Comparison of ENCODE assay signal across 29 cellular contexts in the genomic region with DNA sequence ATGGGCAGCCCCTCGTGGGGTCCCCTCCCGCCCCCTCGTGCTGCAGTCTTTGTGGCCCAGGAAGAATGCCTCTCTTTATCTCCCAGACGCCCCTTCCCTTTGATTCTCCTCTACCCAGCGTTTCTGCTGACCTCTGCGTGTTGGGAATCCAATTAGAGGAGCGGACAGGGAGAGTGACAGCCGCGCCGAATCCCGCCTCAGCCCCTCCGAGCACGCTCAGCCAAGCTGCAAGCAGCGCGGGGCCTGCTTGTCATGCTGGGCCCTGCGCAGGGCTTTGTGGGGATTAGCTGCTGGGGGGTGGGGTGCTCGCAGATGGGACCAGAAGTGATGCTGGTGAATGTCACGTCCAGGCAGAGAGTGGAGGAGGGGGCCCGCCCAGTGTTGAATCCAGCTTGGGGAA.
A peak's percentile ranks its signal among the peaks of the same experiment; 100 is the strongest.
DNase-seq lines count a peak whose midpoint lies in the region; ATAC-seq and TF ChIP-seq lines count a peak whose summit lies in the region.
"Had no signal": no experiment of that assay in that cellular context is flagged by ENCODE, and none has a peak within 500 bp of the region (broad histone marks: within the 10 kb centered on the region; RNA-seq: fewer than 3 reads in every experiment).

No MANE protein-coding gene starts in this region.

- peak; percentile 78 for DNase-seq in Karpas-422
- DNase-seq in WTC11 (ENCODE audit: low spot score), result peak; percentile 53
- peak; percentile 61 for DNase-seq in iPS-NIHi7 (ENCODE audit: extremely low spot score)
- DNase-seq in retina, result peak; percentile 89
- DNase-seq in NCI-H1417 treated with DMSO at 0.1 percent for 48 hours (lab: John Stamatoyannopoulos, UW), result no peak
- no peak for DNase-seq in 8988T
- no peak for DNase-seq in foreskin fibroblast
- DNase-seq: activated CD4-positive, alpha-beta memory T cell treated with anti-CD3 and anti-CD28 coated beads, Interleukin-2, amount 10 ng/mL, durations not matched to agents 7 days and 5 days; activated CD4-positive, alpha-beta T cell treated with anti-CD3 and anti-CD28 coated beads for 1 hour; activated CD8-positive, alpha-beta memory T cell treated with anti-CD3 and anti-CD28 coated beads, Interleukin-2, amount 50 U/mL, for 48 hours; activated naive CD4-positive, alpha-beta T cell treated with Interleukin-2 at 50 U/mL for 16 hours; central memory CD4-positive, alpha-beta T cell; cortex of kidney; GDM1; heart right ventricle; HFFc6; NCI-H1092; NCI-H187; NCI-H510A treated with DMSO at 0.1 percent for 48 hours; PC-3; stimulated activated CD4-positive, alpha-beta T cell treated with anti-CD3 and anti-CD28 coated beads, Interleukin-4, amount 100 ng/mL, for 4 hours; trophoblast cell had no signal

- no peak overlapping the region for H3K4me3 Mint-ChIP-seq in WTC11
- H3K4me3 Mint-ChIP-seq: activated CD4-positive, alpha-beta memory T cell treated with anti-CD3 and anti-CD28 coated beads, Interleukin-2, amount 10 ng/mL, durations not matched to agents 7 days and 5 days; activated T-helper 1 cell treated with anti-CD3 and anti-CD28 coated beads, Interleukin-12 subunit alpha, Interleukin-12 subunit beta, Interleukin-2, Interleukin-4 antibody, amounts not matched to agents 30 ng/mL and 10 ng/mL and 1 ng/mL, durations not matched to agents 14 hours and 24 hours and 36 hours; HFFc6; T-helper 1 cell treated with Interleukin-12 subunit alpha and Interleukin-12 subunit beta and Interleukin-4 antibody, amounts not matched to agents 30 μg/mL and 1 μg/mL, for 36 hours had no signal

- H2AFZ ChIP-seq in Karpas-422 (ENCODE audit: low read length), result no peak overlapping the region

- H3K27ac ChIP-seq in Karpas-422 (ENCODE audit: low read length), result peak overlapping the region; percentile 76
- H3K27ac ChIP-seq: BLaER1, heart right ventricle, prostate gland had no signal

- no peaks in the 10 kb centered on the region for H3K9me3 Mint-ChIP-seq in WTC11
- H3K9me3 Mint-ChIP-seq: activated CD4-positive, alpha-beta memory T cell treated with anti-CD3 and anti-CD28 coated beads, Interleukin-2, amount 10 ng/mL, durations not matched to agents 7 days and 5 days; activated T-helper 1 cell treated with anti-CD3 and anti-CD28 coated beads, Interleukin-12 subunit alpha, Interleukin-12 subunit beta, Interleukin-2, Interleukin-4 antibody, amounts not matched to agents 30 ng/mL and 10 ng/mL and 1 ng/mL, durations not matched to agents 14 hours and 24 hours and 36 hours; HFFc6; T-helper 1 cell treated with Interleukin-12 subunit alpha and Interleukin-12 subunit beta and Interleukin-4 antibody, amounts not matched to agents 30 μg/mL and 1 μg/mL, for 36 hours had no signal

- H3K36me3 Mint-ChIP-seq in WTC11, result no peaks in the 10 kb centered on the region

- peaks cover 33% of the 10 kb centered on the region for H3K4me1 Mint-ChIP-seq in WTC11
- H3K4me1 Mint-ChIP-seq: activated CD4-positive, alpha-beta memory T cell treated with anti-CD3 and anti-CD28 coated beads, Interleukin-2, amount 10 ng/mL, durations not matched to agents 7 days and 5 days had no signal

- no peak overlapping the region for H3K27ac Mint-ChIP-seq in WTC11
- H3K27ac Mint-ChIP-seq: activated CD4-positive, alpha-beta memory T cell treated with anti-CD3 and anti-CD28 coated beads, Interleukin-2, amount 10 ng/mL, durations not matched to agents 7 days and 5 days; activated T-helper 1 cell treated with anti-CD3 and anti-CD28 coated beads, Interleukin-12 subunit alpha, Interleukin-12 subunit beta, Interleukin-2, Interleukin-4 antibody, amounts not matched to agents 30 ng/mL and 10 ng/mL and 1 ng/mL, durations not matched to agents 14 hours and 24 hours and 36 hours; HFFc6; T-helper 1 cell treated with Interleukin-12 subunit alpha and Interleukin-12 subunit beta and Interleukin-4 antibody, amounts not matched to agents 30 μg/mL and 1 μg/mL, for 36 hours had no signal

- ATAC-seq in WTC11 (peak; percentile 69), GM21360 (IDR thresholded peaks at IDR 0.05; ENCODE audit: unreplicated experiment) (no peak)
- ATAC-seq: esophagus mucosa, heart right ventricle, PC-3, SK-N-SH treated with all-trans-retinoic acid at 6 μM for 48 hours had no signal

- H3K9ac ChIP-seq in Karpas-422 (ENCODE audit: low read length), result peak overlapping the region; percentile 68
- H3K9ac ChIP-seq: BLaER1 had no signal

- H3K36me3 ChIP-seq in Karpas-422 (ENCODE audit: insufficient read depth, low read length), result no peaks in the 10 kb centered on the region
- H3K36me3 ChIP-seq: BLaER1, heart right ventricle, prostate gland had no signal

- H3K9me3 ChIP-seq in Karpas-422 (ENCODE audit: low read length), result no peaks in the 10 kb centered on the region
- H3K9me3 ChIP-seq: BLaER1, heart right ventricle, prostate gland had no signal

- CTCF ChIA-PET in WTC11 (lab: Charles Lee), result interaction anchor here (0.6 to 1.0 kb wide), 2 partner anchors 9 to 14 kb away, joined by 3 read pairs; no protein-coding TSS in a partner anchor

- POLR2A ChIA-PET in WTC11 (lab: Charles Lee), result no interaction called here

- TF ChIP-seq CTCF in WTC11 (IDR thresholded peaks at IDR 0.05) (no peak), foreskin fibroblast (IDR thresholded peaks at IDR 0.05; ENCODE audit: low read depth, low read length) (no peak)

- H3K79me2 ChIP-seq in Karpas-422 (ENCODE audit: low read length), result no peaks in the 10 kb centered on the region

- peaks cover 68% of the 10 kb centered on the region for H3K4me1 ChIP-seq in Karpas-422 (ENCODE audit: low read length)
- H3K4me1 ChIP-seq: heart right ventricle, prostate gland had no signal

- H3K4me3 ChIP-seq in Karpas-422 (ENCODE audit: low read length), result peak overlapping the region; percentile 38; the same call in 1 of the 2 replicates
- H3K4me3 ChIP-seq in foreskin fibroblast (ENCODE audit: low read depth in 1 of 2, low read length in 2 of 2), result no peak overlapping the region
- H3K4me3 ChIP-seq: BLaER1, heart right ventricle, prostate gland had no signal

- no peaks in the 10 kb centered on the region; the same call in 1 of the 2 replicates for H3K27me3 Mint-ChIP-seq in WTC11 (ENCODE audit: low read depth)

- H4K20me1 ChIP-seq in Karpas-422 (ENCODE audit: insufficient read depth, low read depth, low read length), result no peaks in the 10 kb centered on the region
- H4K20me1 ChIP-seq: BLaER1 had no signal

- H3K27me3 ChIP-seq in Karpas-422 (ENCODE audit: low read length), result no peaks in the 10 kb centered on the region
- H3K27me3 ChIP-seq: BLaER1 had no signal

- no peaks in the 10 kb centered on the region for H3K9me2 ChIP-seq in Karpas-422 (replicated peaks; ENCODE audit: insufficient read depth, low read length)

- H3K4me2 ChIP-seq in Karpas-422 (ENCODE audit: low read depth, low read length, poor library complexity, severe bottlenecking), result peak overlapping the region; percentile 63
- H3K4me2 ChIP-seq: BLaER1 had no signal

TF ChIP-seq in WTC11, 78 proteins besides CTCF, POLR2A, EP300 and RAD21:
- no peak for TF ChIP-seq ETV6 (CRISPR knock-in tag; IDR thresholded peaks at IDR 0.05)
- TF ChIP-seq, protein P1, sequence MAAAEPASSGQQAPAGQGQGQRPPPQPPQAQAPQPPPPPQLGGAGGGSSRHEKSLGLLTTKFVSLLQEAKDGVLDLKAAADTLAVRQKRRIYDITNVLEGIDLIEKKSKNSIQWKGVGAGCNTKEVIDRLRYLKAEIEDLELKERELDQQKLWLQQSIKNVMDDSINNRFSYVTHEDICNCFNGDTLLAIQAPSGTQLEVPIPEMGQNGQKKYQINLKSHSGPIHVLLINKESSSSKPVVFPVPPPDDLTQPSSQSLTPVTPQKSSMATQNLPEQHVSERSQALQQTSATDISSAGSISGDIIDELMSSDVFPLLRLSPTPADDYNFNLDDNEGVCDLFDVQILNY (CRISPR knock-in tag; IDR thresholded peaks at IDR 0.05), result 0 out of 2 replicates have a peak, but pooled peaks have one; percentile 21

Comparison
In these comparisons a context has a peak if more than half of its experiments do, and no peak if none do; other contexts are left out.
1. DNase-seq: peak in Karpas-422 (single experiment), WTC11 (single experiment), iPS-NIHi7 (single experiment) and retina (single experiment); none in NCI-H1417 treated with DMSO at 0.1 percent for 48 hours (single experiment), 8988T (single experiment) and foreskin fibroblast (0 of 2).